ENCODE assay signal across 14 cellular contexts in genomic region chr5:149631506-149631905, GRCh38. TPM values are rescaled to one million over a fixed set of nuclear protein-coding genes. Genes with fewer than 3 reads are reported as not detected.
DNase-seq lines count a peak whose midpoint lies in the region; TF ChIP-seq lines count a peak whose summit lies in the region.
"Had no signal": no experiment of that assay in that cellular context is flagged by ENCODE, and none has a peak within 500 bp of the region (broad histone marks: within the 10 kb centered on the region; RNA-seq: fewer than 3 reads in every experiment).

No MANE protein-coding gene starts in this region.

- intact Hi-C loops in Calu3 (cut with micrococcal nuclease; ENCODE audit: unreplicated experiment): no loop called here

- no peaks in the 10 kb centered on the region for H3K79me2 ChIP-seq in hepatocyte
- no peaks in the 10 kb centered on the region for H3K79me2 ChIP-seq in smooth muscle cell (ENCODE audit: low read depth)

- no peak for DNase-seq in Calu3
- no peak for DNase-seq in hepatocyte (ENCODE audit: low spot score)
- no peak for DNase-seq in smooth muscle cell (lab: John Stamatoyannopoulos, UW; ENCODE audit: unreplicated experiment)
- no peak for DNase-seq in HPDE6-E6E7 (ENCODE audit: extremely low spot score)
- no peak for DNase-seq in DMS153 treated with DMSO at 0.1 percent for 48 hours (lab: John Stamatoyannopoulos, UW; ENCODE audit: unreplicated experiment)
- no peak for DNase-seq in immature natural killer cell
- DNase-seq: BE2C; CD8-positive, alpha-beta memory T cell; GOT3; NCI-H1930; NCI-H2171 treated with DMSO at 0.1 percent for 48 hours; NCI-H510A; SJCRH30 had no signal

- H3K4me2 ChIP-seq in hepatocyte (no peak overlapping the region), smooth muscle cell (no peak overlapping the region)

- CTCF ChIA-PET in Calu3 (lab: Charles Lee): interaction anchor here (0.7 kb wide), 1 partner anchor 185 kb away, joined by 5 read pairs; no protein-coding TSS in a partner anchor

- TF ChIP-seq CTCF in Calu3 (IDR thresholded peaks at IDR 0.05; ENCODE audit: unreplicated experiment) (no peak), VCaP (conservative IDR thresholded peaks at IDR 0.05) (no peak), hepatocyte (IDR thresholded peaks at IDR 0.05; ENCODE audit: poor library complexity) (no peak), smooth muscle cell (IDR thresholded peaks at IDR 0.05; ENCODE audit: borderline replicate concordance, insufficient read depth, poor library complexity, severe bottlenecking) (no peak)

- no peaks in the 10 kb centered on the region for H3K27me3 ChIP-seq in hepatocyte
- no peaks in the 10 kb centered on the region for H3K27me3 ChIP-seq in smooth muscle cell (ENCODE audit: low read depth)
- H3K27me3 ChIP-seq: BE2C had no signal

- no peaks in the 10 kb centered on the region for H3K36me3 ChIP-seq in hepatocyte (replicated peaks; ENCODE audit: insufficient read depth, low read depth)
- no peaks in the 10 kb centered on the region for H3K36me3 ChIP-seq in smooth muscle cell (ENCODE audit: low read depth)
- H3K36me3 ChIP-seq: BE2C, SJCRH30 had no signal

- WGBS in hepatocyte (ENCODE audit: low lambda C conversion rate, missing lambda C conversion rate): 93% methylated on average over 2 of the region's 2 CpGs
- WGBS in smooth muscle cell (ENCODE audit: low lambda C conversion rate): 100% methylated on average over 2 of the region's 2 CpGs

- peaks cover 80% of the 10 kb centered on the region for H3K4me1 Mint-ChIP-seq in Calu3 (ENCODE audit: low read depth, unreplicated experiment)
- no peaks in the 10 kb centered on the region for H3K4me1 Mint-ChIP-seq in immature natural killer cell
- H3K4me1 Mint-ChIP-seq: CD8-positive, alpha-beta memory T cell had no signal

- H3K27ac ChIP-seq in VCaP: peak overlapping the region; percentile 37; the same call in 1 of the 2 replicates
- peak overlapping the region; percentile 63 for H3K27ac ChIP-seq in hepatocyte
- peak overlapping the region; percentile 70 for H3K27ac ChIP-seq in smooth muscle cell (ENCODE audit: low read depth)
- H3K27ac ChIP-seq: SJCRH30 had no signal

- no peak overlapping the region for H2AFZ ChIP-seq in hepatocyte
- no peak overlapping the region for H2AFZ ChIP-seq in smooth muscle cell (ENCODE audit: low read depth)

- no peak overlapping the region for H3K4me3 ChIP-seq in hepatocyte
- H3K4me3 ChIP-seq in smooth muscle cell: no peak overlapping the region
- H3K4me3 ChIP-seq: SJCRH30 had no signal

- no peaks in the 10 kb centered on the region for H4K20me1 ChIP-seq in hepatocyte (ENCODE audit: insufficient read depth, poor library complexity, severe bottlenecking)
- no peaks in the 10 kb centered on the region for H4K20me1 ChIP-seq in smooth muscle cell (ENCODE audit: low read depth)

- H3K9me3 ChIP-seq in hepatocyte (ENCODE audit: low read depth) (no peaks in the 10 kb centered on the region), smooth muscle cell (replicated peaks; ENCODE audit: low read depth) (no peaks in the 10 kb centered on the region)
- H3K9me3 ChIP-seq: BE2C, SJCRH30 had no signal

- no peak overlapping the region for H3K9ac ChIP-seq in smooth muscle cell (ENCODE audit: low read depth)

- no peaks in the 10 kb centered on the region for H3K9me3 Mint-ChIP-seq in Calu3 (ENCODE audit: low read depth, unreplicated experiment)
- H3K9me3 Mint-ChIP-seq in immature natural killer cell: no peaks in the 10 kb centered on the region
- H3K9me3 Mint-ChIP-seq: CD8-positive, alpha-beta memory T cell had no signal

- H3F3A ChIP-seq in smooth muscle cell (ENCODE audit: low read depth): no peaks in the 10 kb centered on the region

- H3K36me3 Mint-ChIP-seq in Calu3 (ENCODE audit: insufficient read depth, unreplicated experiment): peaks cover 31% of the 10 kb centered on the region
- no peaks in the 10 kb centered on the region for H3K36me3 Mint-ChIP-seq in immature natural killer cell
- H3K36me3 Mint-ChIP-seq: CD8-positive, alpha-beta memory T cell had no signal

- H3K9me2 ChIP-seq in hepatocyte (replicated peaks; ENCODE audit: insufficient read depth): no peaks in the 10 kb centered on the region

- peak overlapping the region; percentile 19 for H3K4me3 Mint-ChIP-seq in Calu3 (ENCODE audit: low read depth, unreplicated experiment)
- no peak overlapping the region for H3K4me3 Mint-ChIP-seq in immature natural killer cell
- H3K4me3 Mint-ChIP-seq: CD8-positive, alpha-beta memory T cell had no signal

- no peaks in the 10 kb centered on the region for H3K27me3 Mint-ChIP-seq in Calu3 (ENCODE audit: unreplicated experiment)
- H3K27me3 Mint-ChIP-seq in immature natural killer cell (ENCODE audit: low read depth in 3 of 3): peaks cover 2 to 4% (median 3%) of the 10 kb centered on the region in 3 donors
- H3K27me3 Mint-ChIP-seq: CD8-positive, alpha-beta memory T cell had no signal

- H3K27ac Mint-ChIP-seq in Calu3 (ENCODE audit: unreplicated experiment) (peak overlapping the region; percentile 91), immature natural killer cell (peak overlapping the region in 1 of 6 donors; percentile 19)
- H3K27ac Mint-ChIP-seq: CD8-positive, alpha-beta memory T cell had no signal

- H3K4me1 ChIP-seq in hepatocyte (ENCODE audit: insufficient read depth): peaks cover 6% of the 10 kb centered on the region
- peaks cover 7% of the 10 kb centered on the region for H3K4me1 ChIP-seq in smooth muscle cell (ENCODE audit: low read depth)

- no TSS peak for BruUV-seq in Calu3 (replicated peaks; lab: Mats Ljungman, UMichigan)

RNA-seq across cellular contexts. Expression of gene ARHGEF37, which starts 50.2 kb away (rescaled TPM):
- total RNA-seq in Calu3 (2022): 13.0 and 16.1 TPM in 2 replicates
- total RNA-seq in hepatocyte: 2.0 and 2.3 TPM in 2 replicates
- 2.9 and 3.1 TPM in 2 replicates for polyA plus RNA-seq in hepatocyte
- total RNA-seq in smooth muscle cell: 1.4 and 2.3 TPM in 2 replicates
- polyA plus RNA-seq in smooth muscle cell: 0.70 and 2.0 TPM in 2 replicates
- polyA plus RNA-seq in immature natural killer cell: under 1 TPM in 1 of 3 donors, not detected in 2; 0.47 TPM
- polyA plus RNA-seq: CD8-positive, alpha-beta memory T cell had no signal
